Comparison of ENCODE assay signal across 1 cellular context in the genomic region with DNA sequence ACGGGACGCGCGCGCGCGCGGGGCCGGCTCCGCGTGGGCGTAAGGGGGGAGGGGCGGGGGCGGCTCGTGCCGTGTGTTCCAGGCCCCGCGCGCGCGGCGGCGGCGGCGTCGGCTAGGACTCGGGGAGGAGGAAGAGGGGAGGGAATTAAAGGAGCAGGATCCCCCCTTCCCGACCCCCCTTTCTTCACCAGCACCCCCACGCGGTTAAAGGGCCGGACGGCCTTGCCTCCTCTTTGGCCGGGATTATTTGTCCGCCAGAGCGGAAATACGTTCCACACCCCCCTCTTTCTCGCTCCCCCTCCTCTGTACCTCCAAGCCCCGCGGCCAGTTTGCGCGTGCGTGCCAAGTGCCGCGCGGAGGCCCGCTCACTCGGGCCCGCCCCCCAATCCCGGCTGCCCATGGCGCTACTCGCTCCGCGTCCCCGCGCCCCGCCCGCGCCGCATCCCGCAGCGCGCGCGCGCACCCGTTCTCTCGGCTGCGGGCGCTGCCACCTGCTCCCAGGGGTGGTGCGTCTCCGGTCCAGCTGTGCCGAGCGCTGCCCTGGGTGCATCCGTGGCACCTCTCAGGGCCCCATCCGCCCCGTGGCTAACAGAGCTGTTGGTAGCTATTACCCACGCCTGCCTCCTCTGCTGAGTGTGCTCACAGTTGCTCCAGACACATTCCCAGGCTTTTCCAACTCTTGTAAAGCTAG.
TF ChIP-seq lines count a peak whose summit lies in the region.

A gene with protein sequence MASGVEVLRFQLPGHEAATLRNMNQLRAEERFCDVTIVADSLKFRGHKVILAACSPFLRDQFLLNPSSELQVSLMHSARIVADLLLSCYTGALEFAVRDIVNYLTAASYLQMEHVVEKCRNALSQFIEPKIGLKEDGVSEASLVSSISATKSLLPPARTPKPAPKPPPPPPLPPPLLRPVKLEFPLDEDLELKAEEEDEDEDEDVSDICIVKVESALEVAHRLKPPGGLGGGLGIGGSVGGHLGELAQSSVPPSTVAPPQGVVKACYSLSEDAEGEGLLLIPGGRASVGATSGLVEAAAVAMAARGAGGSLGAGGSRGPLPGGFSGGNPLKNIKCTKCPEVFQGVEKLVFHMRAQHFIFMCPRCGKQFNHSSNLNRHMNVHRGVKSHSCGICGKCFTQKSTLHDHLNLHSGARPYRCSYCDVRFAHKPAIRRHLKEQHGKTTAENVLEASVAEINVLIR (minus strand): TSS at position 134 of the 691 bp plus-strand sequence. CDS start 781 bp downstream, outside the sequence.

TF ChIP-seq in H1, 55 proteins besides CTCF, POLR2A, EP300 and RAD21:
- TF ChIP-seq HDAC2 (IDR thresholded peaks at IDR 0.05; ENCODE audit: borderline replicate concordance in 1 of 2, low read depth in 2 of 2, low read length in 2 of 2), result 0 out of 4 replicates have a peak, but pooled peaks of 1 of the 2 experiments have one; percentile 70
- TF ChIP-seq MAFK (IDR thresholded peaks at IDR 0.05; ENCODE audit: low read depth, low read length), result no peak
- TF ChIP-seq SP2 (IDR thresholded peaks at IDR 0.05; ENCODE audit: low read length), result no peak
- TF ChIP-seq ASH2L (IDR thresholded peaks at IDR 0.05; ENCODE audit: low read length), result peak; percentile 66
- no peak for TF ChIP-seq JUN (IDR thresholded peaks at IDR 0.05; ENCODE audit: low read depth, low read length)
- TF ChIP-seq CEBPB (IDR thresholded peaks at IDR 0.05; ENCODE audit: low read depth, low read length), result no peak
- TF ChIP-seq CBX8 (IDR thresholded peaks at IDR 0.05; ENCODE audit: borderline replicate concordance, low read depth, low read length), result no peak
- peak; percentile 45 for TF ChIP-seq KDM4A (IDR thresholded peaks at IDR 0.05; ENCODE audit: low read depth, low read length, severe bottlenecking)
- TF ChIP-seq ZNF274 (IDR thresholded peaks at IDR 0.05; ENCODE audit: borderline replicate concordance, extremely low read depth, low read length), result no peak
- no peak for TF ChIP-seq TAF1 (IDR thresholded peaks at IDR 0.05; ENCODE audit: low read depth, low read length)
- TF ChIP-seq SIN3A (conservative IDR thresholded peaks at IDR 0.05 in 1 of 2, IDR thresholded peaks at IDR 0.05 in 1 of 2; ENCODE audit: low read depth in 1 of 2, low read length in 2 of 2), result peak in 1 of 2 experiments; percentile 67; a peak in 2 of 4 replicates
- TF ChIP-seq SIRT6 (IDR thresholded peaks at IDR 0.05; ENCODE audit: low read length), result no peak
- TF ChIP-seq, protein P1, sequence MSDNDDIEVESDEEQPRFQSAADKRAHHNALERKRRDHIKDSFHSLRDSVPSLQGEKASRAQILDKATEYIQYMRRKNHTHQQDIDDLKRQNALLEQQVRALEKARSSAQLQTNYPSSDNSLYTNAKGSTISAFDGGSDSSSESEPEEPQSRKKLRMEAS (IDR thresholded peaks at IDR 0.05), result no peak; the same call in 1 of the 2 replicates
- no peak for TF ChIP-seq PHF8 (conservative IDR thresholded peaks at IDR 0.05; ENCODE audit: low read depth, low read length)
- peak; percentile 69; the same call in 1 of the 2 replicates for TF ChIP-seq RBBP5 (IDR thresholded peaks at IDR 0.05; ENCODE audit: borderline replicate concordance, low read depth, low read length)
- TF ChIP-seq YY1 (IDR thresholded peaks at IDR 0.05; ENCODE audit: low read depth, low read length), result peak; percentile 25; the same call in 1 of the 2 replicates
- TF ChIP-seq, protein P2, sequence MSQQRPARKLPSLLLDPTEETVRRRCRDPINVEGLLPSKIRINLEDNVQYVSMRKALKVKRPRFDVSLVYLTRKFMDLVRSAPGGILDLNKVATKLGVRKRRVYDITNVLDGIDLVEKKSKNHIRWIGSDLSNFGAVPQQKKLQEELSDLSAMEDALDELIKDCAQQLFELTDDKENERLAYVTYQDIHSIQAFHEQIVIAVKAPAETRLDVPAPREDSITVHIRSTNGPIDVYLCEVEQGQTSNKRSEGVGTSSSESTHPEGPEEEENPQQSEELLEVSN (IDR thresholded peaks at IDR 0.05), result no peak
- TF ChIP-seq EGR1 (IDR thresholded peaks at IDR 0.05; ENCODE audit: borderline replicate concordance, low read depth, low read length), result peak; percentile 49; the same call in 1 of the 2 replicates
- no peak for TF ChIP-seq HDAC6 (IDR thresholded peaks at IDR 0.05; ENCODE audit: low read depth, low read length)
- no peak for TF ChIP-seq GTF2F1 (IDR thresholded peaks at IDR 0.05; ENCODE audit: borderline replicate concordance, low read depth, low read length)
- TF ChIP-seq RNF2 (IDR thresholded peaks at IDR 0.05; ENCODE audit: borderline replicate concordance, low read depth, low read length, missing control alignments, poor library complexity, severe bottlenecking), result no peak
- 0 out of 2 replicates have a peak, but pooled peaks have one; percentile 2 for TF ChIP-seq TCF12 (IDR thresholded peaks at IDR 0.05; ENCODE audit: low read depth, low read length)
- no peak for TF ChIP-seq CBX5 (IDR thresholded peaks at IDR 0.05; ENCODE audit: low read depth, low read length)
- no peak for TF ChIP-seq TBP (IDR thresholded peaks at IDR 0.05; ENCODE audit: low read depth, low read length)
- no peak for TF ChIP-seq SUZ12 (IDR thresholded peaks at IDR 0.05; ENCODE audit: low read length)
- peak; percentile 51; the same call in 1 of the 2 replicates for TF ChIP-seq SP1 (IDR thresholded peaks at IDR 0.05; ENCODE audit: low read depth, low read length)
- TF ChIP-seq SRF (IDR thresholded peaks at IDR 0.05; ENCODE audit: low read depth, low read length), result no peak
- no peak for TF ChIP-seq TAF7 (optimal IDR thresholded peaks at IDR 0.05; ENCODE audit: borderline replicate concordance, low read depth, low read length)
- no peak for TF ChIP-seq BRCA1 (IDR thresholded peaks at IDR 0.05; ENCODE audit: low read depth, low read length)
- TF ChIP-seq NRF1 (IDR thresholded peaks at IDR 0.05; ENCODE audit: low read depth, low read length), result peak; percentile 44
- no peak for TF ChIP-seq RXRA (IDR thresholded peaks at IDR 0.05; ENCODE audit: insufficient read depth, low read depth, low read length)
TF ChIP-seq in H1: peak in this region for 10.
